16 cellular contexts compared by ENCODE assay signal in genomic region chr11:100602716-100603115, GRCh38.
"Had no signal": no experiment of that assay in that cellular context is flagged by ENCODE, and none has a peak within 500 bp of the region (broad histone marks: within the 10 kb centered on the region; RNA-seq: fewer than 3 reads in every experiment).

No MANE protein-coding gene starts in this region.

- H3K4me1 Mint-ChIP-seq: naive thymus-derived CD4-positive, alpha-beta T cell had no signal

- H3K36me3 Mint-ChIP-seq: naive thymus-derived CD4-positive, alpha-beta T cell; type B pancreatic cell had no signal

- H3K9me3 Mint-ChIP-seq: dendritic cell treated with granulocyte-macrophage colony-stimulating factor and Interleukin-4, amounts not matched to agents 40 ng/mL and 50 ng/mL, for 4 days had no signal

- H3K27ac ChIP-seq: epithelial cell of prostate, esophagus muscularis mucosa, foreskin keratinocyte, heart left ventricle, neutrophil, right atrium auricular region, thyroid gland had no signal

- H3K27me3 ChIP-seq: esophagus muscularis mucosa, foreskin keratinocyte, heart left ventricle, neutrophil, right atrium auricular region, thyroid gland had no signal

- H3K9me3 ChIP-seq: esophagus muscularis mucosa, heart left ventricle, neutrophil, right atrium auricular region, thyroid gland had no signal

- H3K36me3 ChIP-seq: esophagus muscularis mucosa, heart left ventricle, neutrophil, right atrium auricular region, thyroid gland had no signal

- H3K4me3 Mint-ChIP-seq: dendritic cell treated with granulocyte-macrophage colony-stimulating factor and Interleukin-4, amounts not matched to agents 40 ng/mL and 50 ng/mL, for 4 days; effector memory CD8-positive, alpha-beta T cell; naive thymus-derived CD4-positive, alpha-beta T cell; type B pancreatic cell had no signal

- H3K27me3 Mint-ChIP-seq: dendritic cell treated with granulocyte-macrophage colony-stimulating factor and Interleukin-4, amounts not matched to agents 40 ng/mL and 50 ng/mL, for 4 days; effector memory CD8-positive, alpha-beta T cell; naive thymus-derived CD4-positive, alpha-beta T cell; type B pancreatic cell had no signal

- H3K4me3 ChIP-seq: esophagus muscularis mucosa, heart left ventricle, right atrium auricular region, thyroid gland had no signal

- H3K27ac Mint-ChIP-seq: dendritic cell treated with granulocyte-macrophage colony-stimulating factor and Interleukin-4, amounts not matched to agents 40 ng/mL and 50 ng/mL, for 4 days; type B pancreatic cell had no signal

- DNase-seq: effector memory CD8-positive, alpha-beta T cell; foreskin keratinocyte; heart left ventricle; hippocampal formation; mesendoderm; naive thymus-derived CD4-positive, alpha-beta T cell; small intestine; stimulated activated CD4-positive, alpha-beta T cell treated with anti-CD3 and anti-CD28 coated beads, Interleukin-12 subunit alpha, Interleukin-12 subunit beta, amount 100 ng/mL, for 4 hours; stimulated activated naive CD4-positive, alpha-beta T cell treated with Interleukin-2 at 50 U/mL for 16 hours; thyroid gland had no signal

- H3K4me1 ChIP-seq: foreskin keratinocyte, heart left ventricle, right atrium auricular region, thyroid gland had no signal
